Comparison of ENCODE assay signal across 17 cellular contexts in the genomic region with DNA sequence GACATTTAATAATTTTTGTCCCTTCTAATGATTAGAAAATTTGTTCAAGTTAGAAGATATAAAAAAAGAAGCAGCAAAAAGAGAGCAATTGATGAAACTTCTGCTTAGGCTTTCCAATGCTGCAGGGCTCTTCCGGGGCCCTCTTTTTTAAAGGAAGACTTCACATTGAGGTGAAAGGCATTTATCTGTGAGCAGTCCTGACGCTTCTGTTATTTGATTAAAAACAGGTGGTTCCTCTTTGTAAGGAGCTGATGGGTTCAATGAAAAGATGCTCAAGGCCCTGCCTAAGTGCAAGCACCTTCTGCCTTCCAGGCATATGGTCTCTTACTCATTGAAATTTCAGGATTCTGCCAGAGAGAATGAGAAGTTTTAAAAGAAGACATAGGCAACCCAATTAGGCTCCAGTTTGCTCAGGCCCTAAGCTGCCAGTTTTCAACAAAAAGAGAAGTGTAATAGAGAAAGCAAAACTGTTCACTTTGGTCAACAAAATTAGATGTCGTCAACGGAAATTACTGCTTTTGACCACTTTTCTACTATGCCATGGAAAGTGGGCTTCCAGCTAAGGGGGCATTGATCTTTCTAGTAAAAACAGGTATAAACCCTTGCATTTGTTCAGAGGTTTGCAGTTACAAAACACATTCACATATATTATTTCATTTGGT.
DNase-seq lines count a peak whose midpoint lies in the region; ATAC-seq and TF ChIP-seq lines count a peak whose summit lies in the region.
"Had no signal": no experiment of that assay in that cellular context is flagged by ENCODE, and none has a peak within 500 bp of the region (broad histone marks: within the 10 kb centered on the region; RNA-seq: fewer than 3 reads in every experiment).

No MANE protein-coding gene starts in this region.

- H3K4me1 ChIP-seq in naive thymus-derived CD4-positive, alpha-beta T cell (ENCODE audit: control insufficient read depth in 2 of 2, insufficient read depth in 2 of 2, low read length in 2 of 2), result no peaks in the 10 kb centered on the region
- H3K4me1 ChIP-seq: gastroesophageal sphincter, right lobe of liver had no signal

- H3K9me3 ChIP-seq in naive thymus-derived CD4-positive, alpha-beta T cell (ENCODE audit: control insufficient read depth in 2 of 3, low read length in 3 of 3), result no peaks in the 10 kb centered on the region
- H3K9me3 ChIP-seq: BLaER1 treated with 17β-estradiol and CSF1 and Interleukin-3, amounts not matched to agents 10 nM and 100 nM; gastroesophageal sphincter; right lobe of liver had no signal

- H3K27me3 Mint-ChIP-seq in naive thymus-derived CD4-positive, alpha-beta T cell, result no peaks in the 10 kb centered on the region
- peaks cover 19% of the 10 kb centered on the region for H3K27me3 Mint-ChIP-seq in mesothelial cell of epicardium (ENCODE audit: low read depth)
- H3K27me3 Mint-ChIP-seq: activated CD4-positive, alpha-beta T cell treated with anti-CD3 and anti-CD28 coated beads, Interleukin-2, amount 10 ng/mL, durations not matched to agents 7 days and 5 days; T-helper 17 cell had no signal

- CTCF ChIA-PET in naive thymus-derived CD4-positive, alpha-beta T cell (lab: Charles Lee), result no interaction called here

- intact Hi-C loops in naive thymus-derived CD4-positive, alpha-beta T cell (cut with micrococcal nuclease), result no loop called here

- no peak overlapping the region for H3K4me3 Mint-ChIP-seq in naive thymus-derived CD4-positive, alpha-beta T cell
- H3K4me3 Mint-ChIP-seq in mesothelial cell of epicardium, result no peak overlapping the region
- H3K4me3 Mint-ChIP-seq: activated CD4-positive, alpha-beta T cell treated with anti-CD3 and anti-CD28 coated beads, Interleukin-2, amount 10 ng/mL, durations not matched to agents 7 days and 5 days; H9; T-helper 17 cell had no signal

- ATAC-seq in GM18909 (IDR thresholded peaks at IDR 0.05; ENCODE audit: poor library complexity, unreplicated experiment) (peak; percentile 71), GM21737 (IDR thresholded peaks at IDR 0.05; ENCODE audit: unreplicated experiment) (peak; percentile 58), HG03460 (IDR thresholded peaks at IDR 0.05; ENCODE audit: unreplicated experiment) (peak; percentile 65), HG03571 (IDR thresholded peaks at IDR 0.05; ENCODE audit: unreplicated experiment) (no peak)
- peak; percentile 36 for ATAC-seq in naive thymus-derived CD4-positive, alpha-beta T cell
- ATAC-seq: gastroesophageal sphincter, T-helper 17 cell had no signal

- no peak for DNase-seq in naive thymus-derived CD4-positive, alpha-beta T cell
- no peak for DNase-seq in activated CD4-positive, alpha-beta T cell treated with anti-CD3 and anti-CD28 coated beads for 4 hours
- DNase-seq in stimulated activated naive CD4-positive, alpha-beta T cell treated with Interleukin-2 at 50 U/mL for 16 hours (lab: John Stamatoyannopoulos, UW), result no peak
- no peak for DNase-seq in mesothelial cell of epicardium (ENCODE audit: low spot score in 2 of 2, unreplicated experiment in 2 of 2)
- DNase-seq: activated CD4-positive, alpha-beta T cell treated with anti-CD3 and anti-CD28 coated beads, Interleukin-2, amount 10 ng/mL, durations not matched to agents 7 days and 5 days; H9; islet precursor cell; PC-3; right lobe of liver; T-helper 17 cell had no signal

- POLR2A ChIA-PET in naive thymus-derived CD4-positive, alpha-beta T cell (lab: Charles Lee), result no interaction called here

- H3K4me1 Mint-ChIP-seq in naive thymus-derived CD4-positive, alpha-beta T cell, result peaks cover 2 to 70% (median 33%) of the 10 kb centered on the region in 7 donors
- peaks cover 5% of the 10 kb centered on the region for H3K4me1 Mint-ChIP-seq in mesothelial cell of epicardium
- H3K4me1 Mint-ChIP-seq: activated CD4-positive, alpha-beta T cell treated with anti-CD3 and anti-CD28 coated beads, Interleukin-2, amount 10 ng/mL, durations not matched to agents 7 days and 5 days had no signal

- no peak for TF ChIP-seq CTCF in mesothelial cell of epicardium (IDR thresholded peaks at IDR 0.05; ENCODE audit: unreplicated experiment)

- H3K36me3 Mint-ChIP-seq in naive thymus-derived CD4-positive, alpha-beta T cell, result peaks cover 11 to 81% (median 33%) of the 10 kb centered on the region in 5 donors
- no peaks in the 10 kb centered on the region for H3K36me3 Mint-ChIP-seq in mesothelial cell of epicardium

- no peak overlapping the region for H3K27ac ChIP-seq in naive thymus-derived CD4-positive, alpha-beta T cell (ENCODE audit: low read depth, low read length)
- H3K27ac ChIP-seq: BLaER1 treated with 17β-estradiol and CSF1 and Interleukin-3, amounts not matched to agents 10 nM and 100 nM; gastroesophageal sphincter; right lobe of liver had no signal

- no peaks in the 10 kb centered on the region for H3K27me3 ChIP-seq in naive thymus-derived CD4-positive, alpha-beta T cell (ENCODE audit: control insufficient read depth in 2 of 2, insufficient read depth in 2 of 2, low read length in 2 of 2)
- H3K27me3 ChIP-seq: BLaER1 treated with 17β-estradiol and CSF1 and Interleukin-3, amounts not matched to agents 10 nM and 100 nM; right lobe of liver had no signal

- no peak overlapping the region for H3K4me3 ChIP-seq in naive thymus-derived CD4-positive, alpha-beta T cell (ENCODE audit: low read length)
- H3K4me3 ChIP-seq: BLaER1 treated with 17β-estradiol and CSF1 and Interleukin-3, amounts not matched to agents 10 nM and 100 nM; gastroesophageal sphincter; right lobe of liver had no signal

- peaks cover 0 to 3% (median 0%) of the 10 kb centered on the region in 11 donors for H3K9me3 Mint-ChIP-seq in naive thymus-derived CD4-positive, alpha-beta T cell
- H3K9me3 Mint-ChIP-seq in mesothelial cell of epicardium, result no peaks in the 10 kb centered on the region
- H3K9me3 Mint-ChIP-seq: activated CD4-positive, alpha-beta T cell treated with anti-CD3 and anti-CD28 coated beads, Interleukin-2, amount 10 ng/mL, durations not matched to agents 7 days and 5 days; activated T-helper 2 cell treated with anti-CD3 and anti-CD28 coated beads, Interferon-gamma antibody, Interleukin-2, Interleukin-4, amounts not matched to agents 10 μg/mL and 5 μg/mL and 100 μg/mL, durations not matched to agents 14 hours and 24 hours and 36 hours; H9 had no signal

- peaks cover 0 to 4% (median 0%) of the 10 kb centered on the region in 3 experiments for H3K36me3 ChIP-seq in naive thymus-derived CD4-positive, alpha-beta T cell (ENCODE audit: control insufficient read depth in 2 of 3, insufficient read depth in 3 of 3, low read length in 3 of 3)
- H3K36me3 ChIP-seq: gastroesophageal sphincter, right lobe of liver had no signal

- no peak overlapping the region for H3K27ac Mint-ChIP-seq in naive thymus-derived CD4-positive, alpha-beta T cell
- no peak overlapping the region for H3K27ac Mint-ChIP-seq in mesothelial cell of epicardium
- H3K27ac Mint-ChIP-seq: activated CD4-positive, alpha-beta T cell treated with anti-CD3 and anti-CD28 coated beads, Interleukin-2, amount 10 ng/mL, durations not matched to agents 7 days and 5 days; activated T-helper 2 cell treated with anti-CD3 and anti-CD28 coated beads, Interferon-gamma antibody, Interleukin-2, Interleukin-4, amounts not matched to agents 10 μg/mL and 5 μg/mL and 100 μg/mL, durations not matched to agents 14 hours and 24 hours and 36 hours; H9; T-helper 17 cell had no signal
